8 cellular contexts compared by ENCODE assay signal in genomic region chr16:58733671-58734458, GRCh38. TPM values are rescaled to one million over a fixed set of nuclear protein-coding genes. Genes with fewer than 3 reads are reported as not detected.
DNase-seq lines count a peak whose midpoint lies in the region; ATAC-seq and TF ChIP-seq lines count a peak whose summit lies in the region.

GOT2 (minus strand) TSS chr16:58734316; CDS start chr16:58734228, 88 bp downstream.

- H3K4me1 ChIP-seq in right atrium auricular region, result peaks cover 0 to 35% of the 10 kb centered on the region in 2 donors
- H3K4me1 ChIP-seq in uterus, result peaks cover 0 to 5% of the 10 kb centered on the region in 2 donors

- H3K4me3 ChIP-seq in GM12875 (ENCODE audit: low read depth, low read length), result peak within 1 kb of the TSS; percentile 83
- peak within 1 kb of the TSS; percentile 60 to 80 for H3K4me3 ChIP-seq in right atrium auricular region
- H3K4me3 ChIP-seq in uterus, result peak within 1 kb of the TSS; percentile 71 to 91

- TF ChIP-seq CTCF in GM12875 (IDR thresholded peaks at IDR 0.05; ENCODE audit: borderline replicate concordance, insufficient read depth, low read depth, low read length) (peak; percentile 98), right atrium auricular region (IDR thresholded peaks at IDR 0.05) (peak; percentile 89 to 94), uterus (IDR thresholded peaks at IDR 0.05) (peak; percentile 65 to 95 (median 86))

- DNase-seq in NCI-H1417 (lab: John Stamatoyannopoulos, UW) (peak; percentile 61 to 88 (median 87)), T-helper 1 cell (peak; percentile 54 to 86 (median 65)), amniotic stem cell (lab: John Stamatoyannopoulos, UW) (peak; percentile 76), right atrium auricular region (ENCODE audit: low spot score) (peak; percentile 83), pulmonary artery endothelial cell (ENCODE audit: low read depth, low spot score) (peak; percentile 60), uterus (peak; percentile 70 to 82)

- ATAC-seq in HG02759 (IDR thresholded peaks at IDR 0.05; ENCODE audit: unreplicated experiment), result peak; percentile 94

- H3K36me3 ChIP-seq in right atrium auricular region (no peaks in the 10 kb centered on the region), uterus (no peaks in the 10 kb centered on the region)

- no peaks in the 10 kb centered on the region for H3K27me3 ChIP-seq in right atrium auricular region
- H3K27me3 ChIP-seq in uterus, result no peaks in the 10 kb centered on the region

- H3K9me3 ChIP-seq in right atrium auricular region (no peaks in the 10 kb centered on the region), uterus (no peaks in the 10 kb centered on the region)

- H3K27ac ChIP-seq in right atrium auricular region (peak within 1 kb of the TSS; percentile 82), uterus (peak within 1 kb of the TSS; percentile 75 to 77)

- intact Hi-C loops in uterus (cut with DNase I; ENCODE audit: low total_unique reads), result no loop called here

- peak in 1 of 2 donors; percentile 37 for TF ChIP-seq POLR2A in uterus (IDR thresholded peaks at IDR 0.05)

RNA-seq across cellular contexts. Expression of gene GOT2, which starts in this region (rescaled TPM):
- total RNA-seq in right atrium auricular region (100 to 1,000 TPM; 176 to 337 TPM), pulmonary artery endothelial cell (81.7 and 89.5 TPM in 2 replicates), uterus (10 to 100 TPM; 12.6 to 54.9 (median 43.7) TPM)

Comparison
In these comparisons a context has a peak if more than half of its experiments do, and no peak if none do; other contexts are left out.
1. Peak in every context shown above with its lines: DNase-seq, ATAC-seq, H3K4me3 ChIP-seq and H3K27ac ChIP-seq.